ENCODE assay signal across 11 cellular contexts in genomic region chr2:25204190-25204838, GRCh38. TPM values are rescaled to one million over a fixed set of nuclear protein-coding genes. Genes with fewer than 3 reads are reported as not detected.
DNase-seq lines count a peak whose midpoint lies in the region; ATAC-seq and TF ChIP-seq lines count a peak whose summit lies in the region.
"Had no signal": no experiment of that assay in that cellular context is flagged by ENCODE, and none has a peak within 500 bp of the region (broad histone marks: within the 10 kb centered on the region; RNA-seq: fewer than 3 reads in every experiment).

No MANE protein-coding gene starts in this region.

- ATAC-seq in activated CD8-positive, alpha-beta memory T cell treated with anti-CD3 and anti-CD28 coated beads, Interleukin-2, amount 10 ng/mL, durations not matched to agents 7 days and 5 days: peak; percentile 73
- ATAC-seq in T-cell (replicated peaks in 1 of 4) (peak; percentile 52 to 67 (median 62)), left ventricle myocardium superior (peak; percentile 63), GM18907 (IDR thresholded peaks at IDR 0.05; ENCODE audit: unreplicated experiment) (no peak)
- ATAC-seq: A549 had no signal

- POLR2A ChIA-PET in T-cell (lab: Charles Lee): no interaction called here

- peaks cover 2% of the 10 kb centered on the region for H3K27me3 ChIP-seq in suprapubic skin

- H3K27ac Mint-ChIP-seq in activated CD8-positive, alpha-beta memory T cell treated with anti-CD3 and anti-CD28 coated beads, Interleukin-2, amount 10 ng/mL, durations not matched to agents 7 days and 5 days: no peak overlapping the region
- no peak overlapping the region for H3K27ac Mint-ChIP-seq in T-cell
- H3K27ac Mint-ChIP-seq: activated naive CD8-positive, alpha-beta T cell had no signal

- no peaks in the 10 kb centered on the region for H3K36me3 Mint-ChIP-seq in activated CD8-positive, alpha-beta memory T cell treated with anti-CD3 and anti-CD28 coated beads, Interleukin-2, amount 10 ng/mL, durations not matched to agents 7 days and 5 days
- H3K36me3 Mint-ChIP-seq in T-cell: no peaks in the 10 kb centered on the region
- H3K36me3 Mint-ChIP-seq: activated naive CD8-positive, alpha-beta T cell had no signal

- TF ChIP-seq POLR2A in suprapubic skin (IDR thresholded peaks at IDR 0.05): no peak

- no peak for TF ChIP-seq CTCF in suprapubic skin (IDR thresholded peaks at IDR 0.05)

- WGBS in suprapubic skin: 45% methylated on average over 27 of the region's 59 CpGs

- no peak for TF ChIP-seq EP300 in suprapubic skin (IDR thresholded peaks at IDR 0.05)

- DNase-seq in activated CD8-positive, alpha-beta memory T cell treated with anti-CD3 and anti-CD28 coated beads, Interleukin-2, amount 10 ng/mL, durations not matched to agents 7 days and 5 days: no peak
- DNase-seq in activated CD8-positive, alpha-beta memory T cell treated with anti-CD3 and anti-CD28 coated beads for 24 hours: no peak
- DNase-seq in T-cell (peak in 8 of 34 experiments; percentile 5 to 33 (median 18)), left ventricle myocardium superior (no peak), suprapubic skin (ENCODE audit: low spot score in 2 of 2) (no peak), hippocampal formation (lab: John Stamatoyannopoulos, UW) (no peak), NCI-H2171 (lab: John Stamatoyannopoulos, UW) (no peak)
- DNase-seq: SHP77 had no signal

- no peaks in the 10 kb centered on the region for H3K9me3 ChIP-seq in suprapubic skin
- H3K9me3 ChIP-seq: A549 had no signal

- intact Hi-C loops in left ventricle myocardium superior (cut with micrococcal nuclease): no loop called here

- H3K4me1 Mint-ChIP-seq in activated CD8-positive, alpha-beta memory T cell treated with anti-CD3 and anti-CD28 coated beads, Interleukin-2, amount 10 ng/mL, durations not matched to agents 7 days and 5 days: peaks cover 11% of the 10 kb centered on the region
- H3K4me1 Mint-ChIP-seq in T-cell: peaks cover 15 to 34% (median 27%) of the 10 kb centered on the region in 3 donors

- no peaks in the 10 kb centered on the region for H3K36me3 ChIP-seq in suprapubic skin

- H3K27me3 Mint-ChIP-seq in activated CD8-positive, alpha-beta memory T cell treated with anti-CD3 and anti-CD28 coated beads, Interleukin-2, amount 10 ng/mL, durations not matched to agents 7 days and 5 days: no peaks in the 10 kb centered on the region
- no peaks in the 10 kb centered on the region for H3K27me3 Mint-ChIP-seq in T-cell
- H3K27me3 Mint-ChIP-seq: activated naive CD8-positive, alpha-beta T cell had no signal

- H3K9me3 Mint-ChIP-seq in activated CD8-positive, alpha-beta memory T cell treated with anti-CD3 and anti-CD28 coated beads, Interleukin-2, amount 10 ng/mL, durations not matched to agents 7 days and 5 days (ENCODE audit: low read depth): no peaks in the 10 kb centered on the region
- H3K9me3 Mint-ChIP-seq in T-cell: no peaks in the 10 kb centered on the region

- no peak overlapping the region for H3K4me3 Mint-ChIP-seq in activated CD8-positive, alpha-beta memory T cell treated with anti-CD3 and anti-CD28 coated beads, Interleukin-2, amount 10 ng/mL, durations not matched to agents 7 days and 5 days
- H3K4me3 Mint-ChIP-seq in T-cell: no peak overlapping the region
- H3K4me3 Mint-ChIP-seq: activated naive CD8-positive, alpha-beta T cell had no signal

- CTCF ChIA-PET in activated CD8-positive, alpha-beta memory T cell treated with anti-CD3 and anti-CD28 coated beads, Interleukin-2, amount 10 ng/mL, durations not matched to agents 7 days and 5 days (lab: Charles Lee): interaction anchor here (1.3 kb wide), 1 partner anchor 229 kb away, joined by 5 read pairs; no protein-coding TSS in a partner anchor
- CTCF ChIA-PET in T-cell (lab: Charles Lee): no interaction called here

- H3K4me1 ChIP-seq in suprapubic skin: peaks cover 2% of the 10 kb centered on the region
- H3K4me1 ChIP-seq: A549 had no signal

- H3K4me3 ChIP-seq in suprapubic skin: peak overlapping the region; percentile 38
- H3K4me3 ChIP-seq: A549 had no signal

- H3K27ac ChIP-seq in suprapubic skin: no peak overlapping the region
- H3K27ac ChIP-seq: A549 had no signal

RNA-seq across cellular contexts. Expression of gene POMC, which starts 35.9 kb away (rescaled TPM):
- 1 to 10 TPM; 4.3 to 4.6 TPM for total RNA-seq in activated CD8-positive, alpha-beta memory T cell treated with anti-CD3 and anti-CD28 coated beads, Interleukin-2, amount 10 ng/mL, durations not matched to agents 7 days and 5 days
- 1 to 10 TPM; 2.4 to 7.5 (median 4.8) TPM for total RNA-seq in T-cell
- total RNA-seq in left ventricle myocardium superior: 5.3 TPM
- 10 to 100 TPM in 1 of 4 donors, 1 to 10 TPM in 3; 2.6 to 11.4 (median 5.9) TPM for total RNA-seq in suprapubic skin
